31 cellular contexts compared by ENCODE assay signal in genomic region chr7:131942287-131943150, GRCh38.
"Had no signal": no experiment of that assay in that cellular context is flagged by ENCODE, and none has a peak within 500 bp of the region (broad histone marks: within the 10 kb centered on the region; RNA-seq: fewer than 3 reads in every experiment).

No MANE protein-coding gene starts in this region.

- H3K27ac ChIP-seq: left lung, lower lobe of right lung, neutrophil, ovary, prostate gland, sigmoid colon, spleen, suprapubic skin, thoracic aorta, tibial artery, upper lobe of right lung had no signal

- H3K27ac Mint-ChIP-seq: immature natural killer cell; naive thymus-derived CD8-positive, alpha-beta T cell; nephron; stimulated activated effector memory CD8-positive, alpha-beta T cell treated with anti-CD3 and anti-CD28 coated beads, Interleukin-12 subunit alpha, Interleukin-12 subunit beta, amount 100 ng/mL, for 72 hours; stimulated activated naive CD8-positive, alpha-beta T cell treated with anti-CD3 and anti-CD28 coated beads, Interleukin-15, Interleukin-2, amounts not matched to agents 100 ng/mL and 50 ng/mL, for 24 hours had no signal

- H3K9me3 Mint-ChIP-seq: immature natural killer cell; stimulated activated naive CD8-positive, alpha-beta T cell treated with anti-CD3 and anti-CD28 coated beads, Interleukin-15, Interleukin-2, amounts not matched to agents 100 ng/mL and 50 ng/mL, for 24 hours had no signal

- H3K4me3 Mint-ChIP-seq: immature natural killer cell; naive thymus-derived CD8-positive, alpha-beta T cell; nephron; neural crest cell; stimulated activated effector memory CD8-positive, alpha-beta T cell treated with anti-CD3 and anti-CD28 coated beads, Interleukin-12 subunit alpha, Interleukin-12 subunit beta, amount 100 ng/mL, for 72 hours; stimulated activated naive CD8-positive, alpha-beta T cell treated with anti-CD3 and anti-CD28 coated beads, Interleukin-15, Interleukin-2, amounts not matched to agents 100 ng/mL and 50 ng/mL, for 24 hours had no signal

- H3K4me1 Mint-ChIP-seq: immature natural killer cell; neural crest cell; stimulated activated effector memory CD8-positive, alpha-beta T cell treated with anti-CD3 and anti-CD28 coated beads, Interleukin-12 subunit alpha, Interleukin-12 subunit beta, amount 100 ng/mL, for 72 hours had no signal

- H3K27me3 ChIP-seq: ovary had no signal

- H3K36me3 ChIP-seq: left lung, lower lobe of right lung, neutrophil, ovary, prostate gland, sigmoid colon, spleen, suprapubic skin, thoracic aorta, tibial artery, upper lobe of right lung had no signal

- H3K36me3 Mint-ChIP-seq: immature natural killer cell; naive thymus-derived CD8-positive, alpha-beta T cell; stimulated activated effector memory CD8-positive, alpha-beta T cell treated with anti-CD3 and anti-CD28 coated beads, Interleukin-12 subunit alpha, Interleukin-12 subunit beta, amount 100 ng/mL, for 72 hours had no signal

- H3K9me3 ChIP-seq: left lung, lower lobe of right lung, neutrophil, ovary, prostate gland, sigmoid colon, spleen, suprapubic skin, thoracic aorta, tibial artery, upper lobe of right lung had no signal

- FAIRE-seq: islet of Langerhans, kidney, small intestine, urothelium cell line had no signal

- DNase-seq: hippocampal formation; immature natural killer cell; kidney; left colon; left lung; lower lobe of right lung; mammary epithelial cell; mesenchymal stem cell; naive thymus-derived CD8-positive, alpha-beta T cell; occipital lobe; ovary; retina; right cardiac atrium; sigmoid colon; small intestine; spleen; stimulated activated CD4-positive, alpha-beta T cell treated with anti-CD3 and anti-CD28 coated beads, Interleukin-4, amount 100 ng/mL, for 24 hours; stimulated activated naive CD4-positive, alpha-beta T cell; trophoblast cell; upper lobe of right lung had no signal

- H3K4me1 ChIP-seq: prostate gland, upper lobe of right lung had no signal

- ATAC-seq: left colon; left lung; lower lobe of right lung; naive thymus-derived CD8-positive, alpha-beta T cell; right cardiac atrium; stimulated activated effector memory CD8-positive, alpha-beta T cell treated with anti-CD3 and anti-CD28 coated beads, Interleukin-12 subunit alpha, Interleukin-12 subunit beta, amount 100 ng/mL, for 72 hours; upper lobe of right lung had no signal

- H3K4me3 ChIP-seq: left lung, lower lobe of right lung, ovary, prostate gland, sigmoid colon, spleen, suprapubic skin, thoracic aorta, tibial artery, upper lobe of right lung had no signal
